In the genomic region with DNA sequence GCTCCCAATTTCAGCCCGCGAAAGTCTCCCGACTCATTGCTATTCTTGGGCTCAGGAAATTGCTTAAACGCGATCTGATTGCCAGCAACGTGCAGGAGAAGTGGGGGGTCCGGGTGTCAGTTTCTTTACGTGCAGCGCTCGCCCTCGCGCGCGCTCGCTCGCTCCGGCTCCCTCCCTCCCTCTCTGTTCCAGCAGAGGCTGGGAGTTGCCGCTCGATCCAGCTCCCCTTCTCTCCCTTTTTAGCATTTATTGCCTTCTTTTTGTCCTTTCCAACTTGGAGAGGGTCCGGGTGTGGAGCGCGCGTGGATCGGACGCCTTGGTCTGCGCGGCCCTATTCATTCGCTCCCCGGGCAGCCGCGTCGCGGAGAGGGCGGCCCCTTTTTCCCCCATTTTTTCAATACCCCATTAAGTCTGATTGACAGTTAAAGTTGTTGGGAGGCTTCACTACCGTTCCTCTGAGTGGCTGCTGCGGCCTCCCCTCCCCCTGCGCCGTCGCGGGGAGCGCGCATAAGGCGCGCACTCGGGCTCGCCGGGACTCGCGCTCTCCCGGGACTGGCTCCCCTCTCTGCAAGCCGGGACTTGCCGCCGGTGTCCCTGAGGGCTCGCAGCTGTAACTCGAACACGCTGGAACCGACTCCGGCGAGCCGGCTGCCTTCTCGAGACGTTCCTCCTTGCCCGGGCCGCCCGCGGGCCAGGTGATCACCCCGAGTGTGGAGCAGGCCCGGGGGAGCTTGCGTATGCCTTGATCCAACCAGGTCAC, we compare ENCODE assay signal across 8 cellular contexts. TPM values are rescaled to one million over a fixed set of nuclear protein-coding genes. Genes with fewer than 3 reads are reported as not detected.
A peak's percentile ranks its signal among the peaks of the same experiment; 100 is the strongest.
DNase-seq lines count a peak whose midpoint lies in the region; ATAC-seq and TF ChIP-seq lines count a peak whose summit lies in the region.

A gene with protein sequence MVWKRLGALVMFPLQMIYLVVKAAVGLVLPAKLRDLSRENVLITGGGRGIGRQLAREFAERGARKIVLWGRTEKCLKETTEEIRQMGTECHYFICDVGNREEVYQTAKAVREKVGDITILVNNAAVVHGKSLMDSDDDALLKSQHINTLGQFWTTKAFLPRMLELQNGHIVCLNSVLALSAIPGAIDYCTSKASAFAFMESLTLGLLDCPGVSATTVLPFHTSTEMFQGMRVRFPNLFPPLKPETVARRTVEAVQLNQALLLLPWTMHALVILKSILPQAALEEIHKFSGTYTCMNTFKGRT (minus strand): TSS at position 310 of the 760 bp plus-strand sequence. CDS start 862 bp downstream, outside the sequence.

- CTCF ChIA-PET in BJ (lab: Yijun Ruan, JAX): interaction anchor here (0.7 to 5.1 kb wide), 15 partner anchors 26 to 344 kb away, joined by 3 to 45 read pairs (median 4); no protein-coding TSS in a partner anchor

- H3K4me2 ChIP-seq in mesendoderm (ENCODE audit: low read length): peak within 1 kb of the TSS; percentile 88

- H3K23ac ChIP-seq in mesendoderm (ENCODE audit: low read length): peak within 1 kb of the TSS; percentile 35

- H3K27ac ChIP-seq in endodermal cell (ENCODE audit: low read depth, low read length): peak within 1 kb of the TSS; percentile 47
- peak within 1 kb of the TSS; percentile 40 for H3K27ac ChIP-seq in mesendoderm (ENCODE audit: low read depth, low read length)

- peak within 1 kb of the TSS; percentile 89 for H3K56ac ChIP-seq in mesendoderm (ENCODE audit: low read length)

- peak within 1 kb of the TSS; percentile 69 for H2BK5ac ChIP-seq in mesendoderm (ENCODE audit: low read length)

- H2AK5ac ChIP-seq in mesendoderm (ENCODE audit: low read length): no peak within 1 kb of the TSS

- peak within 1 kb of the TSS; percentile 86 for H3K4me3 Mint-ChIP-seq in endodermal cell

- H3K18ac ChIP-seq in mesendoderm (ENCODE audit: low read length): peak within 1 kb of the TSS; percentile 72

- no peaks in the 10 kb centered on the region for H3K79me2 ChIP-seq in mesendoderm (ENCODE audit: control insufficient read depth, insufficient read depth, low read length)

- no peaks in the 10 kb centered on the region for H3K9me3 Mint-ChIP-seq in endodermal cell

- peaks cover 28% of the 10 kb centered on the region for H3K4me1 Mint-ChIP-seq in endodermal cell

- peak within 1 kb of the TSS; percentile 1 for H2BK15ac ChIP-seq in mesendoderm (replicated peaks; ENCODE audit: low read depth)

- DNase-seq in BJ (ENCODE audit: low read depth) (peak; percentile 69), HAP-1 (ENCODE audit: low spot score in 2 of 2) (peak; percentile 91 to 95), NCI-H748 treated with DMSO at 0.1 percent for 48 hours (lab: John Stamatoyannopoulos, UW) (peak; percentile 19), endodermal cell (peak; percentile 92), mesendoderm (peak; percentile 88)
- peak; percentile 65 for DNase-seq in activated CD8-positive, alpha-beta memory T cell treated with anti-CD3 and anti-CD28 coated beads, Interleukin-2, amount 50 U/mL, for 4 hours
- DNase-seq in stimulated activated CD8-positive, alpha-beta memory T cell treated with anti-CD3 and anti-CD28 coated beads, Interleukin-15, amount 100 ng/mL, for 48 hours (ENCODE audit: low read depth in 2 of 2): peak; percentile 60 to 66

- H3K4me3 ChIP-seq in BJ (ENCODE audit: low read depth, low read length): peak within 1 kb of the TSS; percentile 93
- H3K4me3 ChIP-seq in HAP-1: peak within 1 kb of the TSS; percentile 70
- peak within 1 kb of the TSS; percentile 96 for H3K4me3 ChIP-seq in endodermal cell (ENCODE audit: low read length)
- peak within 1 kb of the TSS; percentile 76 for H3K4me3 ChIP-seq in mesendoderm (ENCODE audit: low read length)

- POLR2A ChIA-PET in BJ (lab: Charles Lee): interaction anchor here (0.6 to 2.5 kb wide), 11 partner anchors 14 to 315 kb away, joined by 3 to 53 read pairs (median 8); no protein-coding TSS in a partner anchor

- in situ Hi-C loops in HAP-1 (cut with MboI; ENCODE audit: low sequenced_read_pairs): loop anchor here (25.0 kb wide), 1 partner anchor 306 kb away; no protein-coding TSS in a partner anchor

- no peak within 1 kb of the TSS for H4K5ac ChIP-seq in mesendoderm (ENCODE audit: low read length)

- no peaks in the 10 kb centered on the region for H3K9me3 ChIP-seq in HAP-1
- no peaks in the 10 kb centered on the region for H3K9me3 ChIP-seq in endodermal cell (ENCODE audit: control insufficient read depth, low read length)

- no peak within 1 kb of the TSS for H4K8ac ChIP-seq in mesendoderm (ENCODE audit: low read depth, low read length)

- H2BK120ac ChIP-seq in mesendoderm (ENCODE audit: low read depth, low read length): no peak within 1 kb of the TSS

- TF ChIP-seq CTCF in BJ (IDR thresholded peaks at IDR 0.05; ENCODE audit: insufficient read depth, low read depth, low read length) (no peak), endodermal cell (conservative IDR thresholded peaks at IDR 0.05) (no peak)

- WGBS in endodermal cell (ENCODE audit: insufficient coverage in 1 of 2, insufficient read length in 1 of 2), 2 experiments: 0 to 2% methylated on average over 11 to 68 of the region's 69 CpGs
- WGBS in mesendoderm (ENCODE audit: extremely low coverage, insufficient coverage, low lambda C conversion rate): no CpG with 5 or more reads among the region's 69 CpGs

- H3K27me3 ChIP-seq in BJ (ENCODE audit: control insufficient read depth, insufficient read depth, low read length) (no peaks in the 10 kb centered on the region), HAP-1 (ENCODE audit: low read depth) (no peaks in the 10 kb centered on the region), endodermal cell (ENCODE audit: control insufficient read depth, insufficient read depth, low read length, poor library complexity, severe bottlenecking) (peaks cover 43% of the 10 kb centered on the region), mesendoderm (ENCODE audit: insufficient read depth, low read length, poor library complexity) (no peaks in the 10 kb centered on the region)

- H3K9ac ChIP-seq in endodermal cell (ENCODE audit: extremely low read depth, low read length, poor library complexity, severe bottlenecking) (peak within 1 kb of the TSS; percentile 74), mesendoderm (ENCODE audit: low read length) (peak within 1 kb of the TSS; percentile 55)

- peaks cover 3% of the 10 kb centered on the region for H3K36me3 Mint-ChIP-seq in endodermal cell (ENCODE audit: low read depth)

- H3K4ac ChIP-seq in mesendoderm (ENCODE audit: low read depth, low read length): peak within 1 kb of the TSS; percentile 26

- no peak for ATAC-seq in HG03108 (IDR thresholded peaks at IDR 0.05; ENCODE audit: unreplicated experiment)

- no peaks in the 10 kb centered on the region for H3K79me1 ChIP-seq in mesendoderm (ENCODE audit: low read length)

- H3K36me3 ChIP-seq in BJ (ENCODE audit: control insufficient read depth, insufficient read depth, low read length) (peaks cover 7% of the 10 kb centered on the region), HAP-1 (replicated peaks) (no peaks in the 10 kb centered on the region), endodermal cell (ENCODE audit: control insufficient read depth, insufficient read depth, low read length) (no peaks in the 10 kb centered on the region), mesendoderm (ENCODE audit: control insufficient read depth, insufficient read depth, low read length) (no peaks in the 10 kb centered on the region)

- H3K27ac Mint-ChIP-seq in endodermal cell: peak within 1 kb of the TSS; percentile 97

- peaks cover 69% of the 10 kb centered on the region for H3K27me3 Mint-ChIP-seq in endodermal cell (ENCODE audit: insufficient read depth)

- H3K4me1 ChIP-seq in HAP-1 (peaks cover 11% of the 10 kb centered on the region), endodermal cell (ENCODE audit: control insufficient read depth, insufficient read depth, low read length) (peaks cover 7% of the 10 kb centered on the region), mesendoderm (ENCODE audit: control insufficient read depth, low read depth, low read length) (peaks cover 7% of the 10 kb centered on the region)

RNA-seq across cellular contexts. Expression of the gene that starts here (rescaled TPM):
- 188 and 224 TPM in 2 replicates for polyA plus RNA-seq in BJ (2011; rRNA removed)
- 379 and 720 TPM in 2 replicates for polyA minus RNA-seq in BJ (2011; rRNA and poly(A)+ RNA removed)
- total RNA-seq in endodermal cell: 1 to 10 TPM; 9.2 to 9.8 TPM
- 5.2 TPM for polyA plus RNA-seq in endodermal cell (2013, experiment 1 of 2)
- 4.6 TPM for polyA plus RNA-seq in endodermal cell (2013, experiment 2 of 2)
- 2.5 TPM for polyA plus RNA-seq in mesendoderm (2013, experiment 1 of 2)
- 2.8 TPM for polyA plus RNA-seq in mesendoderm (2013, experiment 2 of 2)

Comparison
In these comparisons a context has a peak if more than half of its experiments do, and no peak if none do; other contexts are left out.
1. DNase-seq: peak in every context shown above with its lines; median percentile 93 in HAP-1; 92 in endodermal cell; 88 in mesendoderm; 69 in BJ; 65 in activated CD8-positive, alpha-beta memory T cell treated with anti-CD3 and anti-CD28 coated beads, Interleukin-2, amount 50 U/mL, for 4 hours; 63 in stimulated activated CD8-positive, alpha-beta memory T cell treated with anti-CD3 and anti-CD28 coated beads, Interleukin-15, amount 100 ng/mL, for 48 hours; 19 in NCI-H748 treated with DMSO at 0.1 percent for 48 hours.